ENCODE assay signal across 9 cellular contexts in the genomic region with DNA sequence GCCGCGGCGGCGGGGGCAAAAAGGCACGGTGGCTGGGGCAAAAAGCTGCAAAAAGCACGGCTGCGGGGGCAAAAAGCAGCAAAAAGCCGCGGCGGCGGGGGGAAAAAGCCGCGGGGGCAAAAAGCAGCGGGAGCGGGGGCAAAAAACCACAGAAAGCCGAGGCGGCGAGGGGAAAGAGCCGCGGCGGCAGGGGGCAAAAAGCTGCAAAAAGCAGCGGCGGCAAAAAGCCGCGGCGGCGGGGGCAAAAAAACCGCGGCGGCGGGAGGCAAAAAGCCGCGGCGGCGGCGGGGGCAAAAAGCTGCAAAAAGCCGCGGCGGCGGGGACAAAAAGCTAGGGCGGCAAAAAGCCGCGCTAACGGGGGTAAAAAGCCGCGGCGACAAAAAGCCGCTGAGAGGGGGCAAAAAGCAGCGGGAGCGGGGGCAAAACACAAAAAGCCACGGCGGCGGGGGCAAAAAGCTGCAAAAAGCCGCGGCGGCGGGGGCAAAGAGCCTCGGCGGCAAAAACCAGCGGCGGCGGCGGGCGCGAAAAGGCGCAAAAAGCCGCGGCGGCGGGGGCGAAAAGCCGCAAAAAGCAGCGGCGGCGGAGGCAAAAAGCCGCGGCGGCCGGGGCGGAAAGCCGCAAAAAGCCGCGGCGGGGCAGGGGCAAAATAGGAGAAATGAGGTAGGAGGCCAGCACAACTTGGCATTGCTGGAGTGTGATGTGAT.
DNase-seq lines count a peak whose midpoint lies in the region; ATAC-seq and TF ChIP-seq lines count a peak whose summit lies in the region.
"Had no signal": no experiment of that assay in that cellular context is flagged by ENCODE, and none has a peak within 500 bp of the region (broad histone marks: within the 10 kb centered on the region; RNA-seq: fewer than 3 reads in every experiment).

No MANE protein-coding gene starts in this region.

- intact Hi-C loops in PC-3 (cut with micrococcal nuclease): no loop called here

- H2AFZ ChIP-seq in PC-3 (ENCODE audit: low read length): peak overlapping the region; percentile 75

- H3K9ac ChIP-seq in PC-3 (ENCODE audit: low read length): no peak overlapping the region

- CTCF ChIA-PET in PC-3 (lab: Charles Lee): no interaction called here

- no peak overlapping the region for H3K27ac ChIP-seq in PC-3 (ENCODE audit: low read length)
- H3K27ac ChIP-seq in iPS DF 6.9 (ENCODE audit: low read length): no peak overlapping the region
- no peak overlapping the region for H3K27ac ChIP-seq in SJCRH30

- no peaks in the 10 kb centered on the region for H3K9me3 Mint-ChIP-seq in T-helper 1 cell treated with Interleukin-12 subunit alpha and Interleukin-12 subunit beta and Interleukin-4 antibody, amounts not matched to agents 30 μg/mL and 1 μg/mL, for 36 hours
- H3K9me3 Mint-ChIP-seq in stimulated activated memory B cell treated with anti-CD40 and anti-IgM and Interleukin-4, amounts not matched to agents 10 μg/mL and 1 μg/mL and 100 μg/mL, for 72 hours: peaks cover 3% of the 10 kb centered on the region

- H3K36me3 ChIP-seq in PC-3 (ENCODE audit: low read depth, low read length): no peaks in the 10 kb centered on the region
- no peaks in the 10 kb centered on the region for H3K36me3 ChIP-seq in iPS DF 6.9 (ENCODE audit: control insufficient read depth, insufficient read depth, low read length)
- H3K36me3 ChIP-seq in SJCRH30: no peaks in the 10 kb centered on the region

- H3K36me3 Mint-ChIP-seq in T-helper 1 cell treated with Interleukin-12 subunit alpha and Interleukin-12 subunit beta and Interleukin-4 antibody, amounts not matched to agents 30 μg/mL and 1 μg/mL, for 36 hours (ENCODE audit: low read depth): no peaks in the 10 kb centered on the region
- H3K36me3 Mint-ChIP-seq in stimulated activated memory B cell treated with anti-CD40 and anti-IgM and Interleukin-4, amounts not matched to agents 10 μg/mL and 1 μg/mL and 100 μg/mL, for 72 hours: no peaks in the 10 kb centered on the region

- POLR2A ChIA-PET in PC-3 (lab: Charles Lee; ENCODE audit: unreplicated experiment): no interaction called here

- H3K4me1 ChIP-seq in PC-3 (ENCODE audit: insufficient read depth, low read length) (no peaks in the 10 kb centered on the region), iPS DF 6.9 (ENCODE audit: control insufficient read depth, insufficient read depth, low read length) (no peaks in the 10 kb centered on the region), SJCRH30 (no peaks in the 10 kb centered on the region)

- no TSS peak for BruUV-seq in PC-3 (replicated peaks; lab: Mats Ljungman, UMichigan)

- TF ChIP-seq CTCF in PC-3 (conservative IDR thresholded peaks at IDR 0.05; ENCODE audit: low read depth, low read length): no peak

- H3K4me3 Mint-ChIP-seq in T-helper 1 cell treated with Interleukin-12 subunit alpha and Interleukin-12 subunit beta and Interleukin-4 antibody, amounts not matched to agents 30 μg/mL and 1 μg/mL, for 36 hours: no peak overlapping the region
- H3K4me3 Mint-ChIP-seq in stimulated activated memory B cell treated with anti-CD40 and anti-IgM and Interleukin-4, amounts not matched to agents 10 μg/mL and 1 μg/mL and 100 μg/mL, for 72 hours: peak overlapping the region; percentile 76

- no peaks in the 10 kb centered on the region for H3F3A ChIP-seq in PC-3 (ENCODE audit: low read length, unreplicated experiment)

- no peaks in the 10 kb centered on the region for H4K20me1 ChIP-seq in PC-3 (ENCODE audit: low read length)

- H3K4me3 ChIP-seq in PC-3 (ENCODE audit: low read length): peak overlapping the region; percentile 66
- peak overlapping the region; percentile 68; the same call in 1 of the 2 replicates for H3K4me3 ChIP-seq in iPS DF 6.9 (ENCODE audit: low read length)
- H3K4me3 ChIP-seq in SJCRH30: no peak overlapping the region

- no peaks in the 10 kb centered on the region for H3K79me2 ChIP-seq in PC-3 (ENCODE audit: low read length)

- peaks cover 42% of the 10 kb centered on the region for H3K27me3 Mint-ChIP-seq in T-helper 1 cell treated with Interleukin-12 subunit alpha and Interleukin-12 subunit beta and Interleukin-4 antibody, amounts not matched to agents 30 μg/mL and 1 μg/mL, for 36 hours (ENCODE audit: low read depth)
- peaks cover 38% of the 10 kb centered on the region for H3K27me3 Mint-ChIP-seq in stimulated activated memory B cell treated with anti-CD40 and anti-IgM and Interleukin-4, amounts not matched to agents 10 μg/mL and 1 μg/mL and 100 μg/mL, for 72 hours

- no CpG with 5 or more reads among the region's 84 CpGs for WGBS in iPS DF 6.9 (ENCODE audit: insufficient coverage, insufficient read length)

- no peak for DNase-seq in T-helper 1 cell
- DNase-seq in PC-3: no peak
- no peak for DNase-seq in iPS DF 6.9 (ENCODE audit: low read depth, low spot score)
- no peak for DNase-seq in NK-92 (lab: John Stamatoyannopoulos, UW; ENCODE audit: unreplicated experiment)
- DNase-seq in COLO829 (ENCODE audit: low spot score): no peak
- no peak for DNase-seq in SJCRH30
- DNase-seq: amniotic stem cell had no signal

- no peak for ATAC-seq in PC-3
- ATAC-seq in stimulated activated memory B cell treated with anti-CD40 and anti-IgM and Interleukin-4, amounts not matched to agents 10 μg/mL and 1 μg/mL and 100 μg/mL, for 72 hours: no peak

- peaks cover 49% of the 10 kb centered on the region for H3K27me3 ChIP-seq in PC-3 (ENCODE audit: low read length)
- peaks cover 6% of the 10 kb centered on the region; the same call in 1 of the 2 replicates for H3K27me3 ChIP-seq in iPS DF 6.9 (ENCODE audit: control insufficient read depth, insufficient read depth, low read length)
- H3K27me3 ChIP-seq in SJCRH30: no peaks in the 10 kb centered on the region

- H3K9me3 ChIP-seq in PC-3 (ENCODE audit: low read length): no peaks in the 10 kb centered on the region
- no peaks in the 10 kb centered on the region for H3K9me3 ChIP-seq in iPS DF 6.9 (ENCODE audit: control insufficient read depth, insufficient read depth, low read length)
- H3K9me3 ChIP-seq in SJCRH30 (replicated peaks): no peaks in the 10 kb centered on the region

- H3K9me2 ChIP-seq in PC-3 (replicated peaks; ENCODE audit: low read length): no peaks in the 10 kb centered on the region

- H3K4me1 Mint-ChIP-seq in T-helper 1 cell treated with Interleukin-12 subunit alpha and Interleukin-12 subunit beta and Interleukin-4 antibody, amounts not matched to agents 30 μg/mL and 1 μg/mL, for 36 hours (ENCODE audit: low read depth): no peaks in the 10 kb centered on the region
- H3K4me1 Mint-ChIP-seq in stimulated activated memory B cell treated with anti-CD40 and anti-IgM and Interleukin-4, amounts not matched to agents 10 μg/mL and 1 μg/mL and 100 μg/mL, for 72 hours: peaks cover 10% of the 10 kb centered on the region

- H3K4me2 ChIP-seq in PC-3 (ENCODE audit: low read length): peak overlapping the region; percentile 84

- peak overlapping the region; percentile 22 for H3K27ac Mint-ChIP-seq in T-helper 1 cell treated with Interleukin-12 subunit alpha and Interleukin-12 subunit beta and Interleukin-4 antibody, amounts not matched to agents 30 μg/mL and 1 μg/mL, for 36 hours
- peak overlapping the region; percentile 26 for H3K27ac Mint-ChIP-seq in stimulated activated memory B cell treated with anti-CD40 and anti-IgM and Interleukin-4, amounts not matched to agents 10 μg/mL and 1 μg/mL and 100 μg/mL, for 72 hours
